In the genomic region with DNA sequence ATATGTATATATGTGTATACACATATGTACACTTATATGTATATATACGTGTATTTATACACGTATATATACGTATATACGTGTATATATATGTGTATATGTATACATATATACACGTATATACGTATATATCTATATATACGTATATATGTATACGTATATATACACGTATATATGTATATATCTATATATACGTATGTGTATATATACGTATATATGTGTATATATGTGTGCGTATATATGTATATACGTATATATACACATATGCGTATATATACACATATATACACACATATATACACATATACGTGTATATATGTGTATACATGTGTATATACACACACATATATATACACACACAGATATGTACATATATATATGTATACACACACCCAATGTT, we compare ENCODE assay signal across 2 cellular contexts.
A peak's percentile ranks its signal among the peaks of the same experiment; 100 is the strongest.
TF ChIP-seq lines count a peak whose summit lies in the region.

No MANE protein-coding gene starts in this region.

TF ChIP-seq in SK-N-SH treated with all-trans-retinoic acid at 6 μM for 48 hours, 23 proteins besides CTCF, POLR2A, EP300 and RAD21 (continued from another document):
- TF ChIP-seq, protein P1, sequence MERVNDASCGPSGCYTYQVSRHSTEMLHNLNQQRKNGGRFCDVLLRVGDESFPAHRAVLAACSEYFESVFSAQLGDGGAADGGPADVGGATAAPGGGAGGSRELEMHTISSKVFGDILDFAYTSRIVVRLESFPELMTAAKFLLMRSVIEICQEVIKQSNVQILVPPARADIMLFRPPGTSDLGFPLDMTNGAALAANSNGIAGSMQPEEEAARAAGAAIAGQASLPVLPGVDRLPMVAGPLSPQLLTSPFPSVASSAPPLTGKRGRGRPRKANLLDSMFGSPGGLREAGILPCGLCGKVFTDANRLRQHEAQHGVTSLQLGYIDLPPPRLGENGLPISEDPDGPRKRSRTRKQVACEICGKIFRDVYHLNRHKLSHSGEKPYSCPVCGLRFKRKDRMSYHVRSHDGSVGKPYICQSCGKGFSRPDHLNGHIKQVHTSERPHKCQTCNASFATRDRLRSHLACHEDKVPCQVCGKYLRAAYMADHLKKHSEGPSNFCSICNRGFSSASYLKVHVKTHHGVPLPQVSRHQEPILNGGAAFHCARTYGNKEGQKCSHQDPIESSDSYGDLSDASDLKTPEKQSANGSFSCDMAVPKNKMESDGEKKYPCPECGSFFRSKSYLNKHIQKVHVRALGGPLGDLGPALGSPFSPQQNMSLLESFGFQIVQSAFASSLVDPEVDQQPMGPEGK (CRISPR knock-in tag; IDR thresholded peaks at IDR 0.05; ENCODE audit: borderline replicate concordance): no peak
- no peak for TF ChIP-seq TOX (CRISPR knock-in tag; IDR thresholded peaks at IDR 0.05; ENCODE audit: borderline replicate concordance)
- TF ChIP-seq, protein P2, sequence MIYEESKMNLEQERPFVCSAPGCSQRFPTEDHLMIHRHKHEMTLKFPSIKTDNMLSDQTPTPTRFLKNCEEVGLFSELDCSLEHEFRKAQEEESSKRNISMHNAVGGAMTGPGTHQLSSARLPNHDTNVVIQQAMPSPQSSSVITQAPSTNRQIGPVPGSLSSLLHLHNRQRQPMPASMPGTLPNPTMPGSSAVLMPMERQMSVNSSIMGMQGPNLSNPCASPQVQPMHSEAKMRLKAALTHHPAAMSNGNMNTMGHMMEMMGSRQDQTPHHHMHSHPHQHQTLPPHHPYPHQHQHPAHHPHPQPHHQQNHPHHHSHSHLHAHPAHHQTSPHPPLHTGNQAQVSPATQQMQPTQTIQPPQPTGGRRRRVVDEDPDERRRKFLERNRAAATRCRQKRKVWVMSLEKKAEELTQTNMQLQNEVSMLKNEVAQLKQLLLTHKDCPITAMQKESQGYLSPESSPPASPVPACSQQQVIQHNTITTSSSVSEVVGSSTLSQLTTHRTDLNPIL (CRISPR knock-in tag; IDR thresholded peaks at IDR 0.05; ENCODE audit: low read depth): no peak
- TF ChIP-seq, protein P3, sequence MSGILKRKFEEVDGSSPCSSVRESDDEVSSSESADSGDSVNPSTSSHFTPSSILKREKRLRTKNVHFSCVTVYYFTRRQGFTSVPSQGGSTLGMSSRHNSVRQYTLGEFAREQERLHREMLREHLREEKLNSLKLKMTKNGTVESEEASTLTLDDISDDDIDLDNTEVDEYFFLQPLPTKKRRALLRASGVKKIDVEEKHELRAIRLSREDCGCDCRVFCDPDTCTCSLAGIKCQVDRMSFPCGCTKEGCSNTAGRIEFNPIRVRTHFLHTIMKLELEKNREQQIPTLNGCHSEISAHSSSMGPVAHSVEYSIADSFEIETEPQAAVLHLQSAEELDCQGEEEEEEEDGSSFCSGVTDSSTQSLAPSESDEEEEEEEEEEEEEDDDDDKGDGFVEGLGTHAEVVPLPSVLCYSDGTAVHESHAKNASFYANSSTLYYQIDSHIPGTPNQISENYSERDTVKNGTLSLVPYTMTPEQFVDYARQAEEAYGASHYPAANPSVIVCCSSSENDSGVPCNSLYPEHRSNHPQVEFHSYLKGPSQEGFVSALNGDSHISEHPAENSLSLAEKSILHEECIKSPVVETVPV (CRISPR knock-in tag; IDR thresholded peaks at IDR 0.05): no peak
- TF ChIP-seq ZNF565 (CRISPR knock-in tag; conservative IDR thresholded peaks at IDR 0.05; ENCODE audit: low read depth): peak; percentile 87; the same call in 1 of the 2 replicates
- no peak for TF ChIP-seq TCF4 (CRISPR knock-in tag; IDR thresholded peaks at IDR 0.05; ENCODE audit: borderline replicate concordance)
- TF ChIP-seq, protein P4, sequence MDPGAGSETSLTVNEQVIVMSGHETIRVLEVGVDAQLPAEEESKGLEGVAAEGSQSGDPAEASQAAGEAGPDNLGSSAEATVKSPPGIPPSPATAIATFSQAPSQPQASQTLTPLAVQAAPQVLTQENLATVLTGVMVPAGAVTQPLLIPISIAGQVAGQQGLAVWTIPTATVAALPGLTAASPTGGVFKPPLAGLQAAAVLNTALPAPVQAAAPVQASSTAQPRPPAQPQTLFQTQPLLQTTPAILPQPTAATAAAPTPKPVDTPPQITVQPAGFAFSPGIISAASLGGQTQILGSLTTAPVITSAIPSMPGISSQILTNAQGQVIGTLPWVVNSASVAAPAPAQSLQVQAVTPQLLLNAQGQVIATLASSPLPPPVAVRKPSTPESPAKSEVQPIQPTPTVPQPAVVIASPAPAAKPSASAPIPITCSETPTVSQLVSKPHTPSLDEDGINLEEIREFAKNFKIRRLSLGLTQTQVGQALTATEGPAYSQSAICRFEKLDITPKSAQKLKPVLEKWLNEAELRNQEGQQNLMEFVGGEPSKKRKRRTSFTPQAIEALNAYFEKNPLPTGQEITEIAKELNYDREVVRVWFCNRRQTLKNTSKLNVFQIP (CRISPR knock-in tag; IDR thresholded peaks at IDR 0.05; ENCODE audit: borderline replicate concordance, low read depth): no peak
- TF ChIP-seq OSR1 (CRISPR knock-in tag; IDR thresholded peaks at IDR 0.05): peak; percentile 38; the same call in 1 of the 2 replicates
- no peak for TF ChIP-seq ZFP3 (CRISPR knock-in tag; IDR thresholded peaks at IDR 0.05)
- TF ChIP-seq PPARA (CRISPR knock-in tag; IDR thresholded peaks at IDR 0.05; ENCODE audit: borderline replicate concordance): no peak
- no peak for TF ChIP-seq ZFP30 (CRISPR knock-in tag; IDR thresholded peaks at IDR 0.05)
- no peak for TF ChIP-seq ZC3H10 (CRISPR knock-in tag; IDR thresholded peaks at IDR 0.05)
- TF ChIP-seq ZNF8 (CRISPR knock-in tag; IDR thresholded peaks at IDR 0.05): no peak
- TF ChIP-seq ESRRG (CRISPR knock-in tag; IDR thresholded peaks at IDR 0.05): no peak
- peak; percentile 81; the same call in 1 of the 2 replicates for TF ChIP-seq BACH2 (CRISPR knock-in tag; IDR thresholded peaks at IDR 0.05; ENCODE audit: borderline replicate concordance)
- no peak for TF ChIP-seq CSDC2 (CRISPR knock-in tag; IDR thresholded peaks at IDR 0.05)
- TF ChIP-seq ARNTL (CRISPR knock-in tag; IDR thresholded peaks at IDR 0.05; ENCODE audit: borderline replicate concordance, low read depth): no peak

TF ChIP-seq in SK-N-SH, 30 proteins besides CTCF, POLR2A, EP300 and RAD21 (continued from another document):
- TF ChIP-seq, protein P5, sequence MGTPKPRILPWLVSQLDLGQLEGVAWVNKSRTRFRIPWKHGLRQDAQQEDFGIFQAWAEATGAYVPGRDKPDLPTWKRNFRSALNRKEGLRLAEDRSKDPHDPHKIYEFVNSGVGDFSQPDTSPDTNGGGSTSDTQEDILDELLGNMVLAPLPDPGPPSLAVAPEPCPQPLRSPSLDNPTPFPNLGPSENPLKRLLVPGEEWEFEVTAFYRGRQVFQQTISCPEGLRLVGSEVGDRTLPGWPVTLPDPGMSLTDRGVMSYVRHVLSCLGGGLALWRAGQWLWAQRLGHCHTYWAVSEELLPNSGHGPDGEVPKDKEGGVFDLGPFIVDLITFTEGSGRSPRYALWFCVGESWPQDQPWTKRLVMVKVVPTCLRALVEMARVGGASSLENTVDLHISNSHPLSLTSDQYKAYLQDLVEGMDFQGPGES (IDR thresholded peaks at IDR 0.05; ENCODE audit: low read depth, low read length): no peak
- TF ChIP-seq, protein P6, sequence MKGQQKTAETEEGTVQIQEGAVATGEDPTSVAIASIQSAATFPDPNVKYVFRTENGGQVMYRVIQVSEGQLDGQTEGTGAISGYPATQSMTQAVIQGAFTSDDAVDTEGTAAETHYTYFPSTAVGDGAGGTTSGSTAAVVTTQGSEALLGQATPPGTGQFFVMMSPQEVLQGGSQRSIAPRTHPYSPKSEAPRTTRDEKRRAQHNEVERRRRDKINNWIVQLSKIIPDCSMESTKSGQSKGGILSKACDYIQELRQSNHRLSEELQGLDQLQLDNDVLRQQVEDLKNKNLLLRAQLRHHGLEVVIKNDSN (IDR thresholded peaks at IDR 0.05; ENCODE audit: borderline replicate concordance, low read depth): no peak
- TF ChIP-seq RCOR1 (IDR thresholded peaks at IDR 0.05; ENCODE audit: low read length) (no peak), MEF2A (IDR thresholded peaks at IDR 0.05; ENCODE audit: borderline replicate concordance, low read depth) (no peak), FOXJ3 (CRISPR knock-in tag; IDR thresholded peaks at IDR 0.05) (no peak), GATA2 (CRISPR knock-in tag; IDR thresholded peaks at IDR 0.05) (no peak), POLR2AphosphoS5 (IDR thresholded peaks at IDR 0.05; ENCODE audit: low read depth, low read length) (no peak), RXRA (IDR thresholded peaks at IDR 0.05; ENCODE audit: borderline replicate concordance, low read depth) (no peak)
- TF ChIP-seq, protein P7, sequence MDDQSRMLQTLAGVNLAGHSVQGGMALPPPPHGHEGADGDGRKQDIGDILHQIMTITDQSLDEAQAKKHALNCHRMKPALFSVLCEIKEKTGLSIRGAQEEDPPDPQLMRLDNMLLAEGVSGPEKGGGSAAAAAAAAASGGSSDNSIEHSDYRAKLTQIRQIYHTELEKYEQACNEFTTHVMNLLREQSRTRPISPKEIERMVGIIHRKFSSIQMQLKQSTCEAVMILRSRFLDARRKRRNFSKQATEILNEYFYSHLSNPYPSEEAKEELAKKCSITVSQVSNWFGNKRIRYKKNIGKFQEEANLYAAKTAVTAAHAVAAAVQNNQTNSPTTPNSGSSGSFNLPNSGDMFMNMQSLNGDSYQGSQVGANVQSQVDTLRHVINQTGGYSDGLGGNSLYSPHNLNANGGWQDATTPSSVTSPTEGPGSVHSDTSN (IDR thresholded peaks at IDR 0.05): no peak
